In genomic region chr1:41792485-41792770, GRCh38 we compare ENCODE assay signal across 20 cellular contexts.
A peak's percentile ranks its signal among the peaks of the same experiment; 100 is the strongest.
DNase-seq lines count a peak whose midpoint lies in the region; ATAC-seq and TF ChIP-seq lines count a peak whose summit lies in the region.
"Had no signal": no experiment of that assay in that cellular context is flagged by ENCODE, and none has a peak within 500 bp of the region (broad histone marks: within the 10 kb centered on the region; RNA-seq: fewer than 3 reads in every experiment).

No MANE protein-coding gene starts in this region.

- intact Hi-C loops in activated CD4-positive, alpha-beta T cell treated with anti-CD3 and anti-CD28 coated beads, Interleukin-2, amount 10 ng/mL, durations not matched to agents 24 days and 14 days (cut with micrococcal nuclease) = loop anchor here (1.0 to 5.0 kb wide), 4 partner anchors 14 to 155 kb away; no protein-coding TSS in a partner anchor
- intact Hi-C loops in IMR-90 (cut with micrococcal nuclease) = no loop called here
- intact Hi-C loops in activated T-helper 2 cell treated with anti-CD3 and anti-CD28 coated beads, Interferon-gamma antibody, Interleukin-2, Interleukin-4, amounts not matched to agents 10 μg/mL and 5 μg/mL and 100 μg/mL, durations not matched to agents 14 hours and 24 hours and 36 hours (cut with micrococcal nuclease) = loop anchor here (5.0 kb wide), 1 partner anchor 125 kb away; no protein-coding TSS in a partner anchor
- intact Hi-C loops in PC-3 (cut with micrococcal nuclease) = no loop called here

- H3K9me2 ChIP-seq in PC-3 (replicated peaks; ENCODE audit: low read length) = no peaks in the 10 kb centered on the region

- no peak for DNase-seq in activated CD4-positive, alpha-beta T cell treated with anti-CD3 and anti-CD28 coated beads, Interleukin-2, amount 10 ng/mL, durations not matched to agents 24 days and 14 days
- DNase-seq in activated CD4-positive, alpha-beta T cell treated with anti-CD3 and anti-CD28 coated beads for 1 hour = no peak
- DNase-seq in IMR-90 (no peak), PC-3 (no peak)
- DNase-seq in activated T-helper 2 cell treated with anti-CD3 and anti-CD28 coated beads, Interferon-gamma antibody, Interleukin-2, Interleukin-4, amounts not matched to agents 10 μg/mL and 5 μg/mL and 100 μg/mL, durations not matched to agents 14 hours and 24 hours and 36 hours (ENCODE audit: low spot score) = no peak
- DNase-seq: activated CD4-positive, CD25-positive, alpha-beta regulatory T cell; heart left ventricle; left colon; mesendoderm; naive B cell; NCI-H2171; NCI-H524 treated with DMSO at 0.1 percent for 48 hours; posterior cingulate gyrus; RPMI8226; substantia nigra; T1000 had no signal

- H3K9me3 ChIP-seq in IMR-90 (ENCODE audit: control insufficient read depth, insufficient read depth, low read length) = no peaks in the 10 kb centered on the region
- no peaks in the 10 kb centered on the region for H3K9me3 ChIP-seq in neutrophil
- no peaks in the 10 kb centered on the region for H3K9me3 ChIP-seq in PC-3 (ENCODE audit: low read length)
- H3K9me3 ChIP-seq: heart left ventricle had no signal

- POLR2A ChIA-PET in IMR-90 (lab: Charles Lee; ENCODE audit: unreplicated experiment) (no interaction called here), PC-3 (lab: Charles Lee; ENCODE audit: unreplicated experiment) (no interaction called here)

- H3K14ac ChIP-seq in IMR-90 (replicated peaks; ENCODE audit: low read depth, low read length) = no peak overlapping the region; the same call in 1 of the 2 replicates

- no peaks in the 10 kb centered on the region for H3K36me3 ChIP-seq in IMR-90 (ENCODE audit: control insufficient read depth, insufficient read depth, low read length)
- H3K36me3 ChIP-seq in neutrophil = no peaks in the 10 kb centered on the region
- no peaks in the 10 kb centered on the region for H3K36me3 ChIP-seq in PC-3 (ENCODE audit: low read depth, low read length)
- H3K36me3 ChIP-seq: heart left ventricle had no signal

- no peak for TF ChIP-seq RAD21 in IMR-90 (IDR thresholded peaks at IDR 0.05; ENCODE audit: low read length)

- H3K27ac ChIP-seq in IMR-90 (ENCODE audit: insufficient read depth, low read length) = no peak overlapping the region
- peak overlapping the region; percentile 19 for H3K27ac ChIP-seq in neutrophil
- H3K27ac ChIP-seq in PC-3 (ENCODE audit: low read length) = no peak overlapping the region
- H3K27ac ChIP-seq: heart left ventricle had no signal

- no peak overlapping the region for H3K4ac ChIP-seq in IMR-90 (ENCODE audit: low read depth, low read length)

- no peak overlapping the region for H4K8ac ChIP-seq in IMR-90 (ENCODE audit: low read depth in 2 of 2, low read length in 2 of 2)

- H3K27ac Mint-ChIP-seq in activated CD4-positive, alpha-beta T cell treated with anti-CD3 and anti-CD28 coated beads, Interleukin-2, amount 10 ng/mL, durations not matched to agents 24 days and 14 days = peak overlapping the region; percentile 75
- peak overlapping the region; percentile 80 for H3K27ac Mint-ChIP-seq in activated T-helper 2 cell treated with anti-CD3 and anti-CD28 coated beads, Interferon-gamma antibody, Interleukin-2, Interleukin-4, amounts not matched to agents 10 μg/mL and 5 μg/mL and 100 μg/mL, durations not matched to agents 14 hours and 24 hours and 36 hours

- no peak overlapping the region for H2BK15ac ChIP-seq in IMR-90 (ENCODE audit: low read depth, low read length)

- H2BK120ac ChIP-seq in IMR-90 (ENCODE audit: low read depth, low read length) = no peak overlapping the region

- H3K56ac ChIP-seq in IMR-90 (ENCODE audit: extremely low read depth, insufficient read depth, low read length) = no peak overlapping the region

- H3K79me1 ChIP-seq in IMR-90 (ENCODE audit: low read depth in 1 of 2, low read length in 2 of 2) = no peaks in the 10 kb centered on the region

- no peaks in the 10 kb centered on the region for H4K20me1 ChIP-seq in IMR-90 (ENCODE audit: insufficient read depth, low read length)
- no peaks in the 10 kb centered on the region for H4K20me1 ChIP-seq in PC-3 (ENCODE audit: low read length)

- CTCF ChIA-PET in IMR-90 (lab: Yijun Ruan, JAX) = interaction anchor here (1.0 to 1.1 kb wide), 2 partner anchors 9 to 219 kb away, joined by 3 to 4 read pairs; no protein-coding TSS in a partner anchor
- CTCF ChIA-PET in PC-3 (lab: Charles Lee) = no interaction called here

- H3K4me3 ChIP-seq in IMR-90 (ENCODE audit: insufficient read depth, low read depth, low read length) (no peak overlapping the region), neutrophil (ENCODE audit: low read depth in 1 of 2, low read length in 1 of 2) (no peak overlapping the region), PC-3 (ENCODE audit: low read length) (no peak overlapping the region)
- H3K4me3 ChIP-seq: heart left ventricle had no signal

- H3K27me3 ChIP-seq in IMR-90 (ENCODE audit: control insufficient read depth, insufficient read depth, low read length) (peaks cover 4% of the 10 kb centered on the region), neutrophil (no peaks in the 10 kb centered on the region), PC-3 (ENCODE audit: low read length) (no peaks in the 10 kb centered on the region)
- H3K27me3 ChIP-seq: heart left ventricle had no signal

- no peak overlapping the region for H3K9ac ChIP-seq in IMR-90 (ENCODE audit: low read depth, low read length)
- no peak overlapping the region for H3K9ac ChIP-seq in PC-3 (ENCODE audit: low read length)

- 0 out of 2 replicates have a peak overlapping the region, but pooled peaks have one; percentile 9 for H2AK5ac ChIP-seq in IMR-90 (ENCODE audit: low read depth, low read length)

- TF ChIP-seq CTCF in IMR-90 (conservative IDR thresholded peaks at IDR 0.05; ENCODE audit: low read depth, low read length) = no peak
- TF ChIP-seq CTCF in neutrophil (IDR thresholded peaks at IDR 0.05) = no peak
- TF ChIP-seq CTCF in PC-3 (conservative IDR thresholded peaks at IDR 0.05; ENCODE audit: low read depth, low read length) = no peak

- no peak overlapping the region for H4K91ac ChIP-seq in IMR-90 (ENCODE audit: insufficient read depth, low read depth, low read length)

- H3K4me1 Mint-ChIP-seq in activated CD4-positive, alpha-beta T cell treated with anti-CD3 and anti-CD28 coated beads, Interleukin-2, amount 10 ng/mL, durations not matched to agents 24 days and 14 days = peaks cover 52% of the 10 kb centered on the region
- H3K4me1 Mint-ChIP-seq in activated T-helper 2 cell treated with anti-CD3 and anti-CD28 coated beads, Interferon-gamma antibody, Interleukin-2, Interleukin-4, amounts not matched to agents 10 μg/mL and 5 μg/mL and 100 μg/mL, durations not matched to agents 14 hours and 24 hours and 36 hours (ENCODE audit: low read depth) = peaks cover 49% of the 10 kb centered on the region

- BruUV-seq in IMR-90 (replicated peaks; lab: Mats Ljungman, UMichigan) = no TSS peak
- BruUV-seq in PC-3 (replicated peaks; lab: Mats Ljungman, UMichigan) = no TSS peak

- H3K9me1 ChIP-seq in IMR-90 (ENCODE audit: insufficient read depth, low read length) = no peaks in the 10 kb centered on the region

- in situ Hi-C loops in IMR-90 (cut with MboI; ENCODE audit: low sequenced_read_pairs) = no loop called here

- no peaks in the 10 kb centered on the region for H3K9me3 Mint-ChIP-seq in activated CD4-positive, alpha-beta T cell treated with anti-CD3 and anti-CD28 coated beads, Interleukin-2, amount 10 ng/mL, durations not matched to agents 24 days and 14 days
- no peaks in the 10 kb centered on the region for H3K9me3 Mint-ChIP-seq in activated T-helper 2 cell treated with anti-CD3 and anti-CD28 coated beads, Interferon-gamma antibody, Interleukin-2, Interleukin-4, amounts not matched to agents 10 μg/mL and 5 μg/mL and 100 μg/mL, durations not matched to agents 14 hours and 24 hours and 36 hours
- H3K9me3 Mint-ChIP-seq: naive B cell had no signal

- no peaks in the 10 kb centered on the region for H3F3A ChIP-seq in PC-3 (ENCODE audit: low read length, unreplicated experiment)

- no peaks in the 10 kb centered on the region for H3K27me3 Mint-ChIP-seq in activated CD4-positive, alpha-beta T cell treated with anti-CD3 and anti-CD28 coated beads, Interleukin-2, amount 10 ng/mL, durations not matched to agents 24 days and 14 days
- H3K27me3 Mint-ChIP-seq in activated T-helper 2 cell treated with anti-CD3 and anti-CD28 coated beads, Interferon-gamma antibody, Interleukin-2, Interleukin-4, amounts not matched to agents 10 μg/mL and 5 μg/mL and 100 μg/mL, durations not matched to agents 14 hours and 24 hours and 36 hours (ENCODE audit: low read depth) = no peaks in the 10 kb centered on the region
- H3K27me3 Mint-ChIP-seq: naive B cell had no signal

- H3K4me1 ChIP-seq in IMR-90 (ENCODE audit: control insufficient read depth, insufficient read depth, low read length) = no peaks in the 10 kb centered on the region
- H3K4me1 ChIP-seq in neutrophil (ENCODE audit: control insufficient read depth in 1 of 2, insufficient read depth in 1 of 2, low read depth in 1 of 2, low read length in 1 of 2) = peaks cover 14 to 33% of the 10 kb centered on the region in 2 experiments
- peaks cover 4% of the 10 kb centered on the region; the same call in 1 of the 2 replicates for H3K4me1 ChIP-seq in PC-3 (ENCODE audit: insufficient read depth, low read length)

- dilution Hi-C loops in IMR-90 (cut with HindIII; ENCODE audit: low sequenced_read_pairs, unreplicated experiment) = no loop called here

- no peak for TF ChIP-seq POLR2A in IMR-90 (IDR thresholded peaks at IDR 0.05; ENCODE audit: low read depth, low read length)

- H3K79me2 ChIP-seq in PC-3 (ENCODE audit: low read length) = no peaks in the 10 kb centered on the region

- no peak overlapping the region for H3K23ac ChIP-seq in IMR-90 (ENCODE audit: low read depth, low read length)

- H2BK20ac ChIP-seq in IMR-90 (ENCODE audit: low read depth, low read length) = no peak overlapping the region

- H3K36me3 Mint-ChIP-seq in activated CD4-positive, alpha-beta T cell treated with anti-CD3 and anti-CD28 coated beads, Interleukin-2, amount 10 ng/mL, durations not matched to agents 24 days and 14 days (ENCODE audit: low read depth) = peaks cover 10% of the 10 kb centered on the region
- no peaks in the 10 kb centered on the region for H3K36me3 Mint-ChIP-seq in activated T-helper 2 cell treated with anti-CD3 and anti-CD28 coated beads, Interferon-gamma antibody, Interleukin-2, Interleukin-4, amounts not matched to agents 10 μg/mL and 5 μg/mL and 100 μg/mL, durations not matched to agents 14 hours and 24 hours and 36 hours (ENCODE audit: low read depth)
- H3K36me3 Mint-ChIP-seq: naive B cell had no signal

- H3K4me3 Mint-ChIP-seq in activated CD4-positive, alpha-beta T cell treated with anti-CD3 and anti-CD28 coated beads, Interleukin-2, amount 10 ng/mL, durations not matched to agents 24 days and 14 days = peak overlapping the region; percentile 64
- H3K4me3 Mint-ChIP-seq in activated T-helper 2 cell treated with anti-CD3 and anti-CD28 coated beads, Interferon-gamma antibody, Interleukin-2, Interleukin-4, amounts not matched to agents 10 μg/mL and 5 μg/mL and 100 μg/mL, durations not matched to agents 14 hours and 24 hours and 36 hours (ENCODE audit: low read depth) = no peak overlapping the region

- H4K5ac ChIP-seq in IMR-90 (ENCODE audit: low read depth, low read length) = no peak overlapping the region

- no peak overlapping the region for H2BK5ac ChIP-seq in IMR-90 (ENCODE audit: low read depth, low read length, poor library complexity, severe bottlenecking)

- no peak for ATAC-seq in IMR-90 (ENCODE audit: low read depth)
- no peak for ATAC-seq in PC-3
- ATAC-seq in GM18861 (IDR thresholded peaks at IDR 0.05; ENCODE audit: unreplicated experiment) = no peak
- no peak for ATAC-seq in HG02840 (IDR thresholded peaks at IDR 0.05; ENCODE audit: low FRiP score, unreplicated experiment)
- ATAC-seq: heart left ventricle, left colon, sciatic nerve had no signal

- no peak overlapping the region for H2AK9ac ChIP-seq in IMR-90 (replicated peaks; ENCODE audit: low read depth, low read length, poor library complexity)

- H2AFZ ChIP-seq in IMR-90 (replicated peaks; ENCODE audit: low read length, poor library complexity) (no peak overlapping the region), PC-3 (ENCODE audit: low read length) (no peak overlapping the region)

- no peak overlapping the region for H3K18ac ChIP-seq in IMR-90 (ENCODE audit: low read depth, low read length)

- no peak overlapping the region for H3K4me2 ChIP-seq in IMR-90 (ENCODE audit: low read depth, low read length)
- no peak overlapping the region for H3K4me2 ChIP-seq in PC-3 (ENCODE audit: low read length)

Comparison
In these comparisons a context has a peak if more than half of its experiments do, and no peak if none do; other contexts are left out.
1. intact Hi-C loops: an anchor here in activated CD4-positive, alpha-beta T cell treated with anti-CD3 and anti-CD28 coated beads, Interleukin-2, amount 10 ng/mL, durations not matched to agents 24 days and 14 days (1.0 to 5.0 kb wide) and activated T-helper 2 cell treated with anti-CD3 and anti-CD28 coated beads, Interferon-gamma antibody, Interleukin-2, Interleukin-4, amounts not matched to agents 10 μg/mL and 5 μg/mL and 100 μg/mL, durations not matched to agents 14 hours and 24 hours and 36 hours (5.0 kb wide); none called in IMR-90 and PC-3.